ENCODE assay signal across 30 cellular contexts in the genomic region with DNA sequence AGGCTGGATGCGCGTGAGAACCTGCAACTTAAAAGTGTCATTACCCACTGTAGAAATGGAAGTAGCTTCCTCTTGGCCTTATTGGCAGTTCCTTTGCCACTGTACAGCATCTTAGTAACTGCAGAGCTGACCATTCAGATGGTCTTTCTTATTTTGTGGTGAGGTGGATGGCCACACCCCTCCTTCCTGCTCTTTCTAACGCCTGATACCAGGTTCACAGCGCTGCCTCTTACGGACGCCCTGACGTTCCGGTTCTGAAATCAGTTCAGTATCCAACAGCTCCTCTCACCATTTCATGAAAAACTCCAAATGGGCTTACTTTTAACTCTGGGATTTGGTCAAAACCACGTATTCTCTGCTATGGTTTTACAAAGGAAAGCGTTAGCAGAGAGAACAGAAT.
"Had no signal": no experiment of that assay in that cellular context is flagged by ENCODE, and none has a peak within 500 bp of the region (broad histone marks: within the 10 kb centered on the region; RNA-seq: fewer than 3 reads in every experiment).

No MANE protein-coding gene starts in this region.

- H3K27me3 ChIP-seq: brain microvascular endothelial cell had no signal

- DNase-seq: activated CD4-positive, alpha-beta T cell treated with anti-CD3 and anti-CD28 coated beads for 1 hour; activated CD4-positive, alpha-beta T cell treated with anti-CD3 and anti-CD28 coated beads for 4 hours; activated CD4-positive, alpha-beta T cell treated with anti-CD3 and anti-CD28 coated beads, Interleukin-2, amount 50 U/mL, for 1 hour; activated CD4-positive, alpha-beta T cell treated with anti-CD3 and anti-CD28 coated beads, Interleukin-2, amount 50 U/mL, for 48 hours; activated CD8-positive, alpha-beta memory T cell treated with anti-CD3 and anti-CD28 coated beads, Interleukin-2, amount 10 ng/mL, durations not matched to agents 7 days and 5 days; activated CD8-positive, alpha-beta memory T cell treated with anti-CD3 and anti-CD28 coated beads, Interleukin-2, amount 50 U/mL, for 4 hours; activated CD8-positive, alpha-beta T cell treated with anti-CD3 and anti-CD28 coated beads for 36 hours; activated gamma-delta T cell; activated naive CD4-positive, alpha-beta T cell; activated naive CD4-positive, alpha-beta T cell treated with anti-CD3 and anti-CD28 coated beads, Interleukin-2, amount 10 ng/mL, durations not matched to agents 7 days and 5 days; activated T-cell treated with anti-CD3 and anti-CD28 coated beads for 4 hours; activated T-cell treated with anti-CD3 and anti-CD28 coated beads, Interleukin-2, amount 50 U/mL, for 24 hours; activated T-cell treated with anti-CD3 and anti-CD28 coated beads, Interleukin-2, amount 50 U/mL, for 72 hours; amniotic stem cell; anterior cingulate cortex; brain microvascular endothelial cell; effector CD4-positive, alpha-beta T cell; effector memory CD8-positive, alpha-beta T cell; foreskin fibroblast; T-helper 2 cell had no signal

- H3K27ac ChIP-seq: brain microvascular endothelial cell, coronary artery, VCaP had no signal

- H3K27ac Mint-ChIP-seq: activated CD8-positive, alpha-beta memory T cell treated with anti-CD3 and anti-CD28 coated beads, Interleukin-2, amount 10 ng/mL, durations not matched to agents 7 days and 5 days; activated CD8-positive, alpha-beta T cell treated with anti-CD3 and anti-CD28 coated beads for 36 hours; activated naive CD8-positive, alpha-beta T cell; activated T-cell treated with anti-CD3 and anti-CD28 coated beads, Interleukin-2, amount 50 U/mL, for 24 hours; activated T-cell treated with anti-CD3 and anti-CD28 coated beads, Interleukin-2, amount 50 U/mL, for 72 hours; dendritic cell treated with granulocyte-macrophage colony-stimulating factor and Interleukin-4, amounts not matched to agents 40 ng/mL and 50 ng/mL, for 4 days; effector memory CD8-positive, alpha-beta T cell had no signal

- H3K4me1 Mint-ChIP-seq: activated CD8-positive, alpha-beta memory T cell treated with anti-CD3 and anti-CD28 coated beads, Interleukin-2, amount 10 ng/mL, durations not matched to agents 7 days and 5 days; central memory CD8-positive, alpha-beta T cell; WTC11 had no signal

- H3K4me3 Mint-ChIP-seq: activated CD8-positive, alpha-beta memory T cell treated with anti-CD3 and anti-CD28 coated beads, Interleukin-2, amount 10 ng/mL, durations not matched to agents 7 days and 5 days; activated CD8-positive, alpha-beta T cell treated with anti-CD3 and anti-CD28 coated beads for 36 hours; activated naive CD4-positive, alpha-beta T cell treated with anti-CD3 and anti-CD28 coated beads, Interleukin-2, amount 10 ng/mL, durations not matched to agents 7 days and 5 days; activated naive CD8-positive, alpha-beta T cell; activated T-cell treated with anti-CD3 and anti-CD28 coated beads, Interleukin-2, amount 50 U/mL, for 24 hours; activated T-cell treated with anti-CD3 and anti-CD28 coated beads, Interleukin-2, amount 50 U/mL, for 72 hours; central memory CD8-positive, alpha-beta T cell; dendritic cell treated with granulocyte-macrophage colony-stimulating factor and Interleukin-4, amounts not matched to agents 40 ng/mL and 50 ng/mL, for 4 days; effector memory CD8-positive, alpha-beta T cell; WTC11 had no signal

- FAIRE-seq: astrocyte, bronchial epithelial cell, frontal cortex had no signal

- H3K4me3 ChIP-seq: coronary artery had no signal

- H3K36me3 ChIP-seq: brain microvascular endothelial cell had no signal

- H3K9me3 Mint-ChIP-seq: activated CD8-positive, alpha-beta T cell treated with anti-CD3 and anti-CD28 coated beads for 36 hours; activated naive CD4-positive, alpha-beta T cell treated with anti-CD3 and anti-CD28 coated beads, Interleukin-2, amount 10 ng/mL, durations not matched to agents 7 days and 5 days; activated T-cell treated with anti-CD3 and anti-CD28 coated beads, Interleukin-2, amount 50 U/mL, for 24 hours; activated T-cell treated with anti-CD3 and anti-CD28 coated beads, Interleukin-2, amount 50 U/mL, for 72 hours; central memory CD8-positive, alpha-beta T cell; dendritic cell treated with granulocyte-macrophage colony-stimulating factor and Interleukin-4, amounts not matched to agents 40 ng/mL and 50 ng/mL, for 4 days; effector memory CD8-positive, alpha-beta T cell; WTC11 had no signal

- ATAC-seq: activated CD8-positive, alpha-beta memory T cell treated with anti-CD3 and anti-CD28 coated beads, Interleukin-2, amount 10 ng/mL, durations not matched to agents 7 days and 5 days; activated CD8-positive, alpha-beta T cell treated with anti-CD3 and anti-CD28 coated beads for 36 hours; activated T-cell treated with anti-CD3 and anti-CD28 coated beads, Interleukin-2, amount 50 U/mL, for 72 hours; effector memory CD8-positive, alpha-beta T cell; esophagus mucosa; WTC11 had no signal
